9 cellular contexts compared by ENCODE assay signal in the genomic region with DNA sequence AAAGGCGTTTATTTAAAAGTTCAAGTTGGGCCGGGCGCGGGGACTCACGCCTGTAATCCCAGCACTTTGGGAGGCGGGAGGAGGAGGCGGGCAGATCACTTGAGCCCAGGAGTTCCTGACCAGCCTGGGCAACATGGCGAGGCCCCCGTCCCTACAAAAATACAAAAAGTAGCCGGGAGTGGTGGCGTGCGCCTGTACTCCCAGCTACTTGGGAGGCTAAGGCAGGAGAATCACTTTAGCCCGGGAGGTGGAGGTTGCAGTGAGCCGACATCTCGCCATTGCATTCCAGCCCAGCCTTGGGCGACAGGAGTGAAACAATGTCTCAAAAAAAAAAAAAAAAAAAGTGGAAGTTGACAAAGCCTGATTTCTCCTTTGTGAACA. TPM values are rescaled to one million over a fixed set of nuclear protein-coding genes. Genes with fewer than 3 reads are reported as not detected.
DNase-seq lines count a peak whose midpoint lies in the region; ATAC-seq, FAIRE-seq and TF ChIP-seq lines count a peak whose summit lies in the region.
"Had no signal": no experiment of that assay in that cellular context is flagged by ENCODE, and none has a peak within 500 bp of the region (broad histone marks: within the 10 kb centered on the region; RNA-seq: fewer than 3 reads in every experiment).

No MANE protein-coding gene starts in this region.

- no peak for DNase-seq in GM23338 (ENCODE audit: low spot score)
- no peak for DNase-seq in activated naive CD4-positive, alpha-beta T cell treated with anti-CD3 and anti-CD28 coated beads, Interleukin-2, amount 50 U/mL, for 72 hours (ENCODE audit: low spot score in 2 of 2)
- peak; percentile 63 for DNase-seq in islet precursor cell
- no peak for DNase-seq in GM12891 (ENCODE audit: insufficient read length, low spot score)
- no peak for DNase-seq in NCI-H748 treated with DMSO at 0.1 percent for 48 hours (lab: John Stamatoyannopoulos, UW)

- H3K9me2 ChIP-seq in GM23338 (ENCODE audit: insufficient read depth), result no peaks in the 10 kb centered on the region

- ATAC-seq in GM23338, result peak; percentile 17; the same call in 2 of the 3 replicates
- peak in 1 of 2 donors; percentile 21 for ATAC-seq in activated naive CD4-positive, alpha-beta T cell treated with anti-CD3 and anti-CD28 coated beads, Interleukin-2, amount 50 U/mL, for 72 hours
- ATAC-seq in HG03175 (IDR thresholded peaks at IDR 0.05; ENCODE audit: unreplicated experiment), result no peak

- H3K4me2 ChIP-seq in GM23338, result peak overlapping the region; percentile 98

- H3K36me3 ChIP-seq in ACC112 (ENCODE audit: insufficient read depth, low read length), result 0 out of 2 replicates have a peak, but pooled peaks cover 3% of the 10 kb centered on the region
- 0 out of 2 replicates have a peak, but pooled peaks cover 2% of the 10 kb centered on the region for H3K36me3 ChIP-seq in GM23338 (ENCODE audit: insufficient read depth)
- peaks cover 7 to 11% of the 10 kb centered on the region in 2 donors for H3K36me3 ChIP-seq in stomach smooth muscle (ENCODE audit: control insufficient read depth in 2 of 2, insufficient read depth in 2 of 2, low read length in 2 of 2)

- peaks cover 8% of the 10 kb centered on the region for H3K27me3 Mint-ChIP-seq in GM23338 (ENCODE audit: insufficient read depth, low read depth, poor library complexity)

- H3K4me1 ChIP-seq in ACC112 (ENCODE audit: control insufficient read depth, insufficient read depth, low read length, unreplicated experiment), result peaks cover 11% of the 10 kb centered on the region
- H3K4me1 ChIP-seq in GM23338 (ENCODE audit: insufficient read depth), result peaks cover 6% of the 10 kb centered on the region; the same call in 1 of the 2 replicates
- H3K4me1 ChIP-seq in stomach smooth muscle (ENCODE audit: control insufficient read depth, insufficient read depth, low read length), result peaks cover 15% of the 10 kb centered on the region

- H3F3A ChIP-seq in GM23338 (replicated peaks; ENCODE audit: low read depth), result peaks cover 7% of the 10 kb centered on the region; the same call in 1 of the 2 replicates

- H2AFZ ChIP-seq in ACC112 (ENCODE audit: low read length, unreplicated experiment) (peak overlapping the region; percentile 99), GM23338 (peak overlapping the region; percentile 90)

- peaks cover 3% of the 10 kb centered on the region; the same call in 1 of the 2 replicates for H4K20me1 ChIP-seq in GM23338 (replicated peaks; ENCODE audit: insufficient read depth)

- peaks cover 2% of the 10 kb centered on the region; the same call in 1 of the 3 replicates for H3K9me3 Mint-ChIP-seq in GM23338
- no peaks in the 10 kb centered on the region for H3K9me3 Mint-ChIP-seq in activated naive CD4-positive, alpha-beta T cell treated with anti-CD3 and anti-CD28 coated beads, Interleukin-2, amount 50 U/mL, for 72 hours

- FAIRE-seq in GM12891 (lab: Jason Lieb, UNC), result no peak
- FAIRE-seq: islet of Langerhans had no signal

- peak overlapping the region; percentile 81 to 92 for H3K9ac ChIP-seq in stomach smooth muscle (ENCODE audit: low read length in 2 of 2)

- H3K27me3 ChIP-seq in ACC112 (ENCODE audit: insufficient read depth, low read length) (no peaks in the 10 kb centered on the region), GM23338 (ENCODE audit: insufficient read depth) (no peaks in the 10 kb centered on the region), stomach smooth muscle (ENCODE audit: control insufficient read depth in 1 of 2, insufficient read depth in 2 of 2, low read length in 2 of 2) (no peaks in the 10 kb centered on the region)

- peaks cover 19% of the 10 kb centered on the region for H3K36me3 Mint-ChIP-seq in GM23338 (ENCODE audit: low read depth)
- peaks cover 0 to 19% of the 10 kb centered on the region in 2 donors for H3K36me3 Mint-ChIP-seq in activated naive CD4-positive, alpha-beta T cell treated with anti-CD3 and anti-CD28 coated beads, Interleukin-2, amount 50 U/mL, for 72 hours

- H3K4me3 ChIP-seq in ACC112 (ENCODE audit: low read depth, low read length) (peak overlapping the region; percentile 100), GM23338 (peak overlapping the region; percentile 96), stomach smooth muscle (ENCODE audit: low read length in 2 of 2) (peak overlapping the region; percentile 86 to 88)

- peaks cover 8% of the 10 kb centered on the region for H3K4me1 Mint-ChIP-seq in GM23338

- H3K27ac Mint-ChIP-seq in GM23338, result no peak overlapping the region
- peak overlapping the region; percentile 88 to 93 for H3K27ac Mint-ChIP-seq in activated naive CD4-positive, alpha-beta T cell treated with anti-CD3 and anti-CD28 coated beads, Interleukin-2, amount 50 U/mL, for 72 hours

- no peak overlapping the region for H3K27ac ChIP-seq in ACC112 (ENCODE audit: low read depth, low read length)
- H3K27ac ChIP-seq in GM23338 (ENCODE audit: low read depth), result no peak overlapping the region
- peak overlapping the region; percentile 74 for H3K27ac ChIP-seq in stomach smooth muscle (ENCODE audit: low read length)

- no peak for TF ChIP-seq CTCF in GM23338 (conservative IDR thresholded peaks at IDR 0.05; ENCODE audit: low read depth in 2 of 2)

- H3K79me2 ChIP-seq in ACC112 (ENCODE audit: control insufficient read depth, insufficient read depth, low read length, unreplicated experiment) (peaks cover 43% of the 10 kb centered on the region), GM23338 (replicated peaks; ENCODE audit: insufficient read depth) (peaks cover 38% of the 10 kb centered on the region)

- no peaks in the 10 kb centered on the region for H3K9me3 ChIP-seq in stomach smooth muscle (ENCODE audit: control insufficient read depth in 2 of 2, low read length in 2 of 2)

- TF ChIP-seq POLR2A in GM12891 (IDR thresholded peaks at IDR 0.05; ENCODE audit: low read depth, low read length), result no peak

- peak overlapping the region; percentile 88 for H3K4me3 Mint-ChIP-seq in GM23338

TF ChIP-seq in GM23338, 12 proteins besides CTCF, POLR2A, EP300 and RAD21 (continues in another document):
- TF ChIP-seq ZNF331 (CRISPR knock-in tag; IDR thresholded peaks at IDR 0.05; ENCODE audit: low read depth), result no peak

TF ChIP-seq in GM12891, 5 proteins besides CTCF, POLR2A, EP300 and RAD21:
- no peak for TF ChIP-seq POLR2AphosphoS5 (IDR thresholded peaks at IDR 0.05; ENCODE audit: low read depth, low read length)
- TF ChIP-seq SPI1 (IDR thresholded peaks at IDR 0.05; ENCODE audit: low read depth, low read length), result no peak
- no peak for TF ChIP-seq PAX5 (IDR thresholded peaks at IDR 0.05; ENCODE audit: insufficient read depth, low read length, severe bottlenecking)
- no peak for TF ChIP-seq POU2F2 (IDR thresholded peaks at IDR 0.05; ENCODE audit: low read depth, low read length)
- TF ChIP-seq TAF1 (IDR thresholded peaks at IDR 0.05; ENCODE audit: low read depth, low read length), result no peak
TF ChIP-seq in GM12891: peak in this region for 0.

RNA-seq across cellular contexts. Expression of gene PTPMT1, which starts 0.8 kb away (rescaled TPM):
- total RNA-seq in GM23338 (2014; rRNA removed; shearing (Covaris generic)), result 87.0 and 109 TPM in 2 replicates
- 106 and 109 TPM in 2 replicates for polyA plus RNA-seq in GM23338 (2016; fragmentation: Nextera tagmentation; extraction: Ambion mirVana)
- total RNA-seq in activated naive CD4-positive, alpha-beta T cell treated with anti-CD3 and anti-CD28 coated beads, Interleukin-2, amount 50 U/mL, for 72 hours, result 10 to 100 TPM; 20.4 to 37.5 TPM
- polyA plus RNA-seq in GM12891 (2012; ENCODE audit: low read depth, missing spikeins), result 58.2 TPM

RNA-seq across cellular contexts. Expression of gene KBTBD4, which starts 12.6 kb away (rescaled TPM):
- total RNA-seq in GM23338 (2014; rRNA removed; shearing (Covaris generic)), result 16.6 and 17.2 TPM in 2 replicates
- 4.1 and 5.8 TPM in 2 replicates for polyA plus RNA-seq in GM23338 (2016; fragmentation: Nextera tagmentation; extraction: Ambion mirVana)
- 10 to 100 TPM; 22.1 to 25.4 TPM for total RNA-seq in activated naive CD4-positive, alpha-beta T cell treated with anti-CD3 and anti-CD28 coated beads, Interleukin-2, amount 50 U/mL, for 72 hours
- polyA plus RNA-seq in GM12891 (2012; ENCODE audit: low read depth, missing spikeins), result 16.9 TPM

RNA-seq across cellular contexts. Expression of gene NDUFS3, which starts 12.7 kb away (rescaled TPM):
- total RNA-seq in GM23338 (2014; rRNA removed; shearing (Covaris generic)), result 99.5 and 108 TPM in 2 replicates
- 168 and 185 TPM in 2 replicates for polyA plus RNA-seq in GM23338 (2016; fragmentation: Nextera tagmentation; extraction: Ambion mirVana)
- 100 to 1,000 TPM; 128 to 158 TPM for total RNA-seq in activated naive CD4-positive, alpha-beta T cell treated with anti-CD3 and anti-CD28 coated beads, Interleukin-2, amount 50 U/mL, for 72 hours
- 109 TPM for polyA plus RNA-seq in GM12891 (2012; ENCODE audit: low read depth, missing spikeins)

RNA-seq across cellular contexts. Expression of gene CELF1, which starts 13.2 kb away (rescaled TPM):
- total RNA-seq in GM23338 (2014; rRNA removed; shearing (Covaris generic)), result 233 TPM in 2 replicates
- 124 and 134 TPM in 2 replicates for polyA plus RNA-seq in GM23338 (2016; fragmentation: Nextera tagmentation; extraction: Ambion mirVana)
- 100 to 1,000 TPM; 105 to 128 TPM for total RNA-seq in activated naive CD4-positive, alpha-beta T cell treated with anti-CD3 and anti-CD28 coated beads, Interleukin-2, amount 50 U/mL, for 72 hours
- 25.7 TPM for polyA plus RNA-seq in GM12891 (2012; ENCODE audit: low read depth, missing spikeins)

RNA-seq across cellular contexts. Expression of gene FAM180B, which starts 20.3 kb away (rescaled TPM):
- total RNA-seq in GM23338 (2014; rRNA removed; shearing (Covaris generic)), result not detected in 2 replicates
- not detected in 2 replicates for polyA plus RNA-seq in GM23338 (2016; fragmentation: Nextera tagmentation; extraction: Ambion mirVana)
- total RNA-seq in activated naive CD4-positive, alpha-beta T cell treated with anti-CD3 and anti-CD28 coated beads, Interleukin-2, amount 50 U/mL, for 72 hours, result under 1 TPM in 1 of 2 donors, not detected in 1; 0.18 TPM
- polyA plus RNA-seq in GM12891 (2012; ENCODE audit: low read depth, missing spikeins), result not detected
